ENCODE assay signal across 8 cellular contexts in the genomic region with DNA sequence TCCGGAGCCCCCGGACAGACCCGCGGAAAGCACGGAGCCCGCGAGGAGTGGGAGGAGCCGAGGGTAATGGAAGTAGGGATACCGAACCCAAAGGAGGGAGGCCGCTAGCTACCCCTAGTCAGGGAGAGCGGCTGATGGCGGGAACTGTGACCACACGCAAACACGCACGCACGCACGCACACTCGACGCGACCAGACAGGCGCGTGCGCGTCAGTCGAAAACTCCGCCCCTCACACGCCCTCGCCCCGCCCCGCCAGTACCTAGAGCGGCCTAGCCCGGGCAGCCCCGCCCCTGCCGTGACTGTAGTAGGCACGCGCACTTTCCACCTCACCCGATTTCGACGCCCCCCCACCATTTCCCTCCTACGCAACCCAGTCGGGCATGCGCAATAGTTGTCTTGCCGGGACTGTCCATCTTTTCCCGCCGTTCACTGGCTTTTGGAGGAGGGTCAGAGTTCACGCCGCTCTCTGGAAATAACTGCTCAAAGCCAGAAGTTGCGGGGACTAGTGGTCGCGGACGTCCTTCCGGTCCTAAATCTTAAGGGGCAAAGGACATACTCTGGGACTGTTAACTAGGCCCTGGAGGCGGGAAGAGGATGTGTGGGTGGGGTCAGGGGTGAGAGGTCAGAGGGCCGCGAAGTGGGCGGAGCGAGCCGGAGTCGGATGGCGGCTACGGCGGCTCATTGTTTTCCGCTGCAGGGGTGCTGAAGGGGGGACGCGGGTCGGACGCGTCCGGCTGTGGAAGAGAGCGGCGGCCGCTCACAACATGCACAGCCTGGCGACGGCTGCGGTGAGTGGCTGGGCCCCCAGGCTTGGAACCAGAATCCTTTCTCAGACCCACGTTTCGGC. TPM values are rescaled to one million over a fixed set of nuclear protein-coding genes. Genes with fewer than 3 reads are reported as not detected.
DNase-seq lines count a peak whose midpoint lies in the region; ATAC-seq and TF ChIP-seq lines count a peak whose summit lies in the region.

A gene with protein sequence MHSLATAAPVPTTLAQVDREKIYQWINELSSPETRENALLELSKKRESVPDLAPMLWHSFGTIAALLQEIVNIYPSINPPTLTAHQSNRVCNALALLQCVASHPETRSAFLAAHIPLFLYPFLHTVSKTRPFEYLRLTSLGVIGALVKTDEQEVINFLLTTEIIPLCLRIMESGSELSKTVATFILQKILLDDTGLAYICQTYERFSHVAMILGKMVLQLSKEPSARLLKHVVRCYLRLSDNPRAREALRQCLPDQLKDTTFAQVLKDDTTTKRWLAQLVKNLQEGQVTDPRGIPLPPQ (plus strand): TSS at position 650 of the 848 bp plus-strand sequence. CDS start 116 bp downstream, at position 766.
A gene with protein sequence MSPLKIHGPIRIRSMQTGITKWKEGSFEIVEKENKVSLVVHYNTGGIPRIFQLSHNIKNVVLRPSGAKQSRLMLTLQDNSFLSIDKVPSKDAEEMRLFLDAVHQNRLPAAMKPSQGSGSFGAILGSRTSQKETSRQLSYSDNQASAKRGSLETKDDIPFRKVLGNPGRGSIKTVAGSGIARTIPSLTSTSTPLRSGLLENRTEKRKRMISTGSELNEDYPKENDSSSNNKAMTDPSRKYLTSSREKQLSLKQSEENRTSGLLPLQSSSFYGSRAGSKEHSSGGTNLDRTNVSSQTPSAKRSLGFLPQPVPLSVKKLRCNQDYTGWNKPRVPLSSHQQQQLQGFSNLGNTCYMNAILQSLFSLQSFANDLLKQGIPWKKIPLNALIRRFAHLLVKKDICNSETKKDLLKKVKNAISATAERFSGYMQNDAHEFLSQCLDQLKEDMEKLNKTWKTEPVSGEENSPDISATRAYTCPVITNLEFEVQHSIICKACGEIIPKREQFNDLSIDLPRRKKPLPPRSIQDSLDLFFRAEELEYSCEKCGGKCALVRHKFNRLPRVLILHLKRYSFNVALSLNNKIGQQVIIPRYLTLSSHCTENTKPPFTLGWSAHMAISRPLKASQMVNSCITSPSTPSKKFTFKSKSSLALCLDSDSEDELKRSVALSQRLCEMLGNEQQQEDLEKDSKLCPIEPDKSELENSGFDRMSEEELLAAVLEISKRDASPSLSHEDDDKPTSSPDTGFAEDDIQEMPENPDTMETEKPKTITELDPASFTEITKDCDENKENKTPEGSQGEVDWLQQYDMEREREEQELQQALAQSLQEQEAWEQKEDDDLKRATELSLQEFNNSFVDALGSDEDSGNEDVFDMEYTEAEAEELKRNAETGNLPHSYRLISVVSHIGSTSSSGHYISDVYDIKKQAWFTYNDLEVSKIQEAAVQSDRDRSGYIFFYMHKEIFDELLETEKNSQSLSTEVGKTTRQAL (minus strand): TSS at position 162 of the 848 bp plus-strand sequence. CDS start 9,698 bp downstream, outside the sequence.

- TF ChIP-seq CTCF in omental fat pad (IDR thresholded peaks at IDR 0.05) (no peak), testis (IDR thresholded peaks at IDR 0.05) (peak in 1 of 3 experiments; percentile 40)

- peak within 1 kb of the TSS; percentile 99 to 100 for H3K27ac Mint-ChIP-seq in activated naive CD4-positive, alpha-beta T cell treated with anti-CD3 and anti-CD28 coated beads, Interleukin-2, amount 50 U/mL, for 72 hours

- H3K27me3 ChIP-seq in testis, result no peaks in the 10 kb centered on the region

- intact Hi-C loops in testis (cut with DNase I; ENCODE audit: low total_unique reads), result no loop called here

- H3K36me3 Mint-ChIP-seq in activated naive CD4-positive, alpha-beta T cell treated with anti-CD3 and anti-CD28 coated beads, Interleukin-2, amount 50 U/mL, for 72 hours, result peaks cover 45 to 69% of the 10 kb centered on the region in 2 donors

- TF ChIP-seq POLR2A in testis (IDR thresholded peaks at IDR 0.05), result peak; percentile 79

- H3K4me1 ChIP-seq in testis, result peaks cover 28% of the 10 kb centered on the region

- H3K9me3 Mint-ChIP-seq in activated naive CD4-positive, alpha-beta T cell treated with anti-CD3 and anti-CD28 coated beads, Interleukin-2, amount 50 U/mL, for 72 hours, result no peaks in the 10 kb centered on the region

- peak within 1 kb of the TSS; percentile 95 for H3K27ac ChIP-seq in testis

- ATAC-seq in HG02610 (IDR thresholded peaks at IDR 0.05; ENCODE audit: unreplicated experiment), result peak; percentile 72
- peak; percentile 81 to 94 for ATAC-seq in activated naive CD4-positive, alpha-beta T cell treated with anti-CD3 and anti-CD28 coated beads, Interleukin-2, amount 50 U/mL, for 72 hours
- peak; percentile 98 for ATAC-seq in omental fat pad (ENCODE audit: low FRiP score)

- no peaks in the 10 kb centered on the region for H3K36me3 ChIP-seq in testis (ENCODE audit: low read depth, missing control alignments)

- H3K4me3 ChIP-seq in GM08714 (ENCODE audit: low read length) (peak within 1 kb of the TSS; percentile 97), testis (peak within 1 kb of the TSS; percentile 66 to 95)

- DNase-seq in NCI-H1092 treated with DMSO at 0.1 percent for 48 hours (lab: John Stamatoyannopoulos, UW) (peak; percentile 97), SKM-1 (lab: John Stamatoyannopoulos, UW; ENCODE audit: unreplicated experiment) (peak; percentile 96), glomerular endothelial cell (ENCODE audit: extremely low read depth, low read depth, low spot score) (peak; percentile 80), omental fat pad (ENCODE audit: low spot score) (peak; percentile 98), testis (peak; percentile 100)
- DNase-seq in activated naive CD4-positive, alpha-beta T cell treated with anti-CD3 and anti-CD28 coated beads, Interleukin-2, amount 50 U/mL, for 72 hours (ENCODE audit: low spot score in 2 of 2), result peak; percentile 100

- H3K9me3 ChIP-seq in testis, result no peaks in the 10 kb centered on the region

- 0 to 1% methylated on average over 50 to 75 of the region's 77 CpGs for WGBS in testis, 2 donors

RNA-seq across cellular contexts. Expression of the first gene that starts in this region (rescaled TPM):
- 100 to 1,000 TPM in 1 of 2 donors, 10 to 100 TPM in 1; 71.4 to 100 TPM for total RNA-seq in activated naive CD4-positive, alpha-beta T cell treated with anti-CD3 and anti-CD28 coated beads, Interleukin-2, amount 50 U/mL, for 72 hours
- total RNA-seq in glomerular endothelial cell (50.9 and 72.8 TPM in 2 replicates), omental fat pad (10 to 100 TPM; 35.7 to 88.7 (median 57.9) TPM), testis (100 to 1,000 TPM; 118 to 129 TPM)
- 55.4 TPM for polyA plus RNA-seq in testis (ENCODE audit: insufficient read depth, low read depth, low replicate concordance)

RNA-seq across cellular contexts. Expression of the second gene that starts in this region (rescaled TPM):
- 10 to 100 TPM; 54.0 to 65.5 TPM for total RNA-seq in activated naive CD4-positive, alpha-beta T cell treated with anti-CD3 and anti-CD28 coated beads, Interleukin-2, amount 50 U/mL, for 72 hours
- total RNA-seq in glomerular endothelial cell (6.9 and 7.6 TPM in 2 replicates), omental fat pad (10 to 100 TPM in 2 of 4 donors, 1 to 10 TPM in 2; 8.5 to 44.6 (median 12.2) TPM), testis (10 to 100 TPM; 39.3 to 81.4 TPM)
- 26.7 TPM for polyA plus RNA-seq in testis (ENCODE audit: insufficient read depth, low read depth, low replicate concordance)

Comparison
In these comparisons a context has a peak if more than half of its experiments do, and no peak if none do; other contexts are left out.
1. Peak in every context shown above with its lines: DNase-seq, ATAC-seq, H3K4me3 ChIP-seq and H3K27ac ChIP-seq.